In the genomic region with DNA sequence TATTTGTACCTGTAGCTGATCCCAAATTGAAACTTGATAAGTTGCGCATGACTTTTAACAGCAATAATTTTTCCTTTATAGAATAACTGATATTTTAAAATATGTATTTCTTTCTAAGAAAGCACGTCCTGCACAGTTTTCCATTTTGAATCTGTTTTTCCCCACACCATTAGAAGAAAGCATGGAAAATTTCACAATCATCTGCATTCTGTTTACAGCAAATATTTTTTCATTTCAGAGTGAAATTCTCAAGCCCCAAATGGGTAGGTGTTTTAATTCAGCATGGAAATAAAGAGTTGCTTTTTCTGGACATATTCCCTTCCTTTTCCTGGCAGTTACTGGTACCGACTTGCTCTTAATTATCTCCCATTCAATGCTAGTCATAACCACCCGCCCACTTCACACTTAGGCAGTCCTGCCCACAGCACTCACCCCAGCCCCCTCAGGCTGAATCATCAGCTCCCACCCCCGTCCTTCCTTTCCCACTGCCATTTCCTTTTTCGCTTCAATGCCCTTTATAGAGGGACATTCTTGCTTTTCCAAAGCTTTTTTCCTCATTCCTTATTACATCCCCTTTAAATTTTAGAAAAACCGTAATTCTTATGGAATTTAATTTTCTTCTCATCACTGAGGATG, we compare ENCODE assay signal across 8 cellular contexts.
DNase-seq lines count a peak whose midpoint lies in the region; ATAC-seq and TF ChIP-seq lines count a peak whose summit lies in the region.

No MANE protein-coding gene starts in this region.

- DNase-seq in activated CD4-positive, alpha-beta T cell treated with anti-CD3 and anti-CD28 coated beads for 4 hours, result peak; percentile 52 to 67
- no peak for DNase-seq in activated CD4-positive, alpha-beta T cell treated with anti-CD3 and anti-CD28 coated beads, Interleukin-2, amount 10 ng/mL, durations not matched to agents 7 days and 5 days
- DNase-seq in activated T-helper 2 cell treated with anti-CD3 and anti-CD28 coated beads, Interferon-gamma antibody, Interleukin-2, Interleukin-4, amounts not matched to agents 10 μg/mL and 5 μg/mL and 100 μg/mL, durations not matched to agents 14 hours and 24 hours and 36 hours (ENCODE audit: low spot score), result no peak
- DNase-seq in right atrium auricular region (ENCODE audit: low spot score) (peak; percentile 69), NCI-H510A (lab: John Stamatoyannopoulos, UW) (no peak), sigmoid colon (no peak), T-helper 17 cell (no peak)
- peak; percentile 67 for DNase-seq in stimulated activated CD4-positive, alpha-beta T cell treated with anti-CD3 and anti-CD28 coated beads, Interleukin-4, amount 100 ng/mL, for 24 hours

- no peak overlapping the region for H3K27ac Mint-ChIP-seq in activated CD4-positive, alpha-beta T cell treated with anti-CD3 and anti-CD28 coated beads, Interleukin-2, amount 10 ng/mL, durations not matched to agents 7 days and 5 days
- H3K27ac Mint-ChIP-seq in activated T-helper 2 cell treated with anti-CD3 and anti-CD28 coated beads, Interferon-gamma antibody, Interleukin-2, Interleukin-4, amounts not matched to agents 10 μg/mL and 5 μg/mL and 100 μg/mL, durations not matched to agents 14 hours and 24 hours and 36 hours, result peak overlapping the region; percentile 75
- H3K27ac Mint-ChIP-seq in T-helper 17 cell, result no peak overlapping the region

- CTCF ChIA-PET in activated CD4-positive, alpha-beta T cell treated with anti-CD3 and anti-CD28 coated beads, Interleukin-2, amount 10 ng/mL, durations not matched to agents 7 days and 5 days (lab: Charles Lee), result interaction anchor here (1.1 to 2.0 kb wide), 5 partner anchors 9 to 27 kb away, joined by 4 to 6 read pairs (median 4); no protein-coding TSS in a partner anchor

- H3K4me3 ChIP-seq in right atrium auricular region (no peak overlapping the region), sigmoid colon (no peak overlapping the region)

- peaks cover 18% of the 10 kb centered on the region for H3K4me1 Mint-ChIP-seq in activated CD4-positive, alpha-beta T cell treated with anti-CD3 and anti-CD28 coated beads, Interleukin-2, amount 10 ng/mL, durations not matched to agents 7 days and 5 days
- H3K4me1 Mint-ChIP-seq in activated T-helper 2 cell treated with anti-CD3 and anti-CD28 coated beads, Interferon-gamma antibody, Interleukin-2, Interleukin-4, amounts not matched to agents 10 μg/mL and 5 μg/mL and 100 μg/mL, durations not matched to agents 14 hours and 24 hours and 36 hours (ENCODE audit: low read depth), result peaks cover 65% of the 10 kb centered on the region
- peaks cover 6% of the 10 kb centered on the region for H3K4me1 Mint-ChIP-seq in T-helper 17 cell

- TF ChIP-seq POLR2A in sigmoid colon (IDR thresholded peaks at IDR 0.05), result no peak

- TF ChIP-seq CTCF in right atrium auricular region (IDR thresholded peaks at IDR 0.05), result no peak
- TF ChIP-seq CTCF in sigmoid colon (IDR thresholded peaks at IDR 0.05), result no peak

- H3K36me3 ChIP-seq in right atrium auricular region, result no peaks in the 10 kb centered on the region
- H3K36me3 ChIP-seq in sigmoid colon, result no peaks in the 10 kb centered on the region

- no peaks in the 10 kb centered on the region for H3K27me3 Mint-ChIP-seq in activated CD4-positive, alpha-beta T cell treated with anti-CD3 and anti-CD28 coated beads, Interleukin-2, amount 10 ng/mL, durations not matched to agents 7 days and 5 days
- no peaks in the 10 kb centered on the region for H3K27me3 Mint-ChIP-seq in activated T-helper 2 cell treated with anti-CD3 and anti-CD28 coated beads, Interferon-gamma antibody, Interleukin-2, Interleukin-4, amounts not matched to agents 10 μg/mL and 5 μg/mL and 100 μg/mL, durations not matched to agents 14 hours and 24 hours and 36 hours (ENCODE audit: low read depth)
- peaks cover 14% of the 10 kb centered on the region for H3K27me3 Mint-ChIP-seq in T-helper 17 cell

- intact Hi-C loops in activated T-helper 2 cell treated with anti-CD3 and anti-CD28 coated beads, Interferon-gamma antibody, Interleukin-2, Interleukin-4, amounts not matched to agents 10 μg/mL and 5 μg/mL and 100 μg/mL, durations not matched to agents 14 hours and 24 hours and 36 hours (cut with micrococcal nuclease), result loop anchor here (2.0 kb wide), 3 partner anchors 27 to 91 kb away; no protein-coding TSS in a partner anchor
- intact Hi-C loops in sigmoid colon (cut with DNase I), result no loop called here

- H3K36me3 Mint-ChIP-seq in activated CD4-positive, alpha-beta T cell treated with anti-CD3 and anti-CD28 coated beads, Interleukin-2, amount 10 ng/mL, durations not matched to agents 7 days and 5 days (ENCODE audit: low read depth), result no peaks in the 10 kb centered on the region
- no peaks in the 10 kb centered on the region for H3K36me3 Mint-ChIP-seq in activated T-helper 2 cell treated with anti-CD3 and anti-CD28 coated beads, Interferon-gamma antibody, Interleukin-2, Interleukin-4, amounts not matched to agents 10 μg/mL and 5 μg/mL and 100 μg/mL, durations not matched to agents 14 hours and 24 hours and 36 hours (ENCODE audit: low read depth)
- H3K36me3 Mint-ChIP-seq in T-helper 17 cell (ENCODE audit: low read depth), result no peaks in the 10 kb centered on the region

- ATAC-seq in T-helper 17 cell, result no peak

- H3K4me3 Mint-ChIP-seq in activated CD4-positive, alpha-beta T cell treated with anti-CD3 and anti-CD28 coated beads, Interleukin-2, amount 10 ng/mL, durations not matched to agents 7 days and 5 days, result no peak overlapping the region
- H3K4me3 Mint-ChIP-seq in activated T-helper 2 cell treated with anti-CD3 and anti-CD28 coated beads, Interferon-gamma antibody, Interleukin-2, Interleukin-4, amounts not matched to agents 10 μg/mL and 5 μg/mL and 100 μg/mL, durations not matched to agents 14 hours and 24 hours and 36 hours (ENCODE audit: low read depth), result peak overlapping the region; percentile 15
- H3K4me3 Mint-ChIP-seq in T-helper 17 cell, result no peak overlapping the region

- H3K4me1 ChIP-seq in right atrium auricular region, result peaks cover 0 to 41% of the 10 kb centered on the region in 2 donors
- peaks cover 0 to 22% (median 18%) of the 10 kb centered on the region in 4 donors for H3K4me1 ChIP-seq in sigmoid colon

- no peak for TF ChIP-seq EP300 in sigmoid colon (IDR thresholded peaks at IDR 0.05)

- 65 to 75% methylated on average over 7 of the region's 7 CpGs for WGBS in sigmoid colon, 2 donors

- peak overlapping the region; percentile 13 to 44 for H3K27ac ChIP-seq in right atrium auricular region
- peak overlapping the region in 1 of 4 donors; percentile 17 for H3K27ac ChIP-seq in sigmoid colon

- H3K9me3 ChIP-seq in right atrium auricular region, result no peaks in the 10 kb centered on the region
- H3K9me3 ChIP-seq in sigmoid colon, result no peaks in the 10 kb centered on the region
- H3K9me3 ChIP-seq in T-helper 17 cell (ENCODE audit: control insufficient read depth, low read length, poor library complexity, severe bottlenecking), result no peaks in the 10 kb centered on the region

- no peaks in the 10 kb centered on the region for H3K27me3 ChIP-seq in right atrium auricular region
- no peaks in the 10 kb centered on the region for H3K27me3 ChIP-seq in sigmoid colon

- peaks cover 4% of the 10 kb centered on the region for H3K9me3 Mint-ChIP-seq in activated CD4-positive, alpha-beta T cell treated with anti-CD3 and anti-CD28 coated beads, Interleukin-2, amount 10 ng/mL, durations not matched to agents 7 days and 5 days
- H3K9me3 Mint-ChIP-seq in activated T-helper 2 cell treated with anti-CD3 and anti-CD28 coated beads, Interferon-gamma antibody, Interleukin-2, Interleukin-4, amounts not matched to agents 10 μg/mL and 5 μg/mL and 100 μg/mL, durations not matched to agents 14 hours and 24 hours and 36 hours, result no peaks in the 10 kb centered on the region

- POLR2A ChIA-PET in activated CD4-positive, alpha-beta T cell treated with anti-CD3 and anti-CD28 coated beads, Interleukin-2, amount 10 ng/mL, durations not matched to agents 7 days and 5 days (lab: Charles Lee), result no interaction called here

Comparison
In these comparisons a context has a peak if more than half of its experiments do, and no peak if none do; other contexts are left out.
1. DNase-seq: peak in activated CD4-positive, alpha-beta T cell treated with anti-CD3 and anti-CD28 coated beads for 4 hours (2 of 2), right atrium auricular region (single experiment) and stimulated activated CD4-positive, alpha-beta T cell treated with anti-CD3 and anti-CD28 coated beads, Interleukin-4, amount 100 ng/mL, for 24 hours (single experiment); none in activated CD4-positive, alpha-beta T cell treated with anti-CD3 and anti-CD28 coated beads, Interleukin-2, amount 10 ng/mL, durations not matched to agents 7 days and 5 days (single experiment), activated T-helper 2 cell treated with anti-CD3 and anti-CD28 coated beads, Interferon-gamma antibody, Interleukin-2, Interleukin-4, amounts not matched to agents 10 μg/mL and 5 μg/mL and 100 μg/mL, durations not matched to agents 14 hours and 24 hours and 36 hours (single experiment), NCI-H510A (single experiment), sigmoid colon (single experiment) and T-helper 17 cell (0 of 3).